18 cellular contexts compared by ENCODE assay signal in the genomic region with DNA sequence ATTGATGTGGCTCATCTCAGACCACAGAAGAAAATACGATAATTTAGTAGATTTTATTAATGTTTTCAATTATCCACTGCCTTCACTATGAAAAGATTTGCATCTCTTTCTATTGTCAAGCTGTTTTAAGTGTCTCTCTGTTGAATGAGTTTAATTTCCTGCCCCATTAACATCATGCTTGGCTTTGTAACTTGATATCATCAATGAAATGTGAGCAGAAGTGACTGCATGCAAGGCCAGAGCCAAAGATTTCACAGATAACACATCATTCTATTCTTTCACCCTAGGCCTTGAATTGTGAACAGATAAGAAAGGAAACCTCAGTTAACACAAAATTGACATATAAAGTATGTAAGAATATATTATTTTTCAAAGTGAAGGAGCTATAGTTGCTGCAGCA.
DNase-seq lines count a peak whose midpoint lies in the region; ATAC-seq and TF ChIP-seq lines count a peak whose summit lies in the region.
"Had no signal": no experiment of that assay in that cellular context is flagged by ENCODE, and none has a peak within 500 bp of the region (broad histone marks: within the 10 kb centered on the region; RNA-seq: fewer than 3 reads in every experiment).

No MANE protein-coding gene starts in this region.

- H3K9me3 ChIP-seq in endodermal cell (ENCODE audit: control insufficient read depth, low read length) (peaks cover 10% of the 10 kb centered on the region), left ventricle myocardium inferior (replicated peaks) (no peaks in the 10 kb centered on the region)
- H3K9me3 ChIP-seq: BLaER1 treated with 17β-estradiol and CSF1 and Interleukin-3, amounts not matched to agents 10 nM and 100 nM; neutrophil had no signal

- H3K27me3 ChIP-seq in endodermal cell (ENCODE audit: control insufficient read depth, insufficient read depth, low read length, poor library complexity, severe bottlenecking) = no peaks in the 10 kb centered on the region
- no peaks in the 10 kb centered on the region for H3K27me3 ChIP-seq in left ventricle myocardium inferior (ENCODE audit: low read depth)
- H3K27me3 ChIP-seq: BLaER1 treated with 17β-estradiol and CSF1 and Interleukin-3, amounts not matched to agents 10 nM and 100 nM; foreskin keratinocyte; neutrophil; transverse colon had no signal

- H3K36me3 ChIP-seq in endodermal cell (ENCODE audit: control insufficient read depth, insufficient read depth, low read length) (no peaks in the 10 kb centered on the region), left ventricle myocardium inferior (no peaks in the 10 kb centered on the region)
- H3K36me3 ChIP-seq: BLaER1 treated with 17β-estradiol and CSF1 and Interleukin-3, amounts not matched to agents 10 nM and 100 nM; neutrophil; transverse colon had no signal

- peaks cover 8% of the 10 kb centered on the region for H3K4me1 Mint-ChIP-seq in endodermal cell

- DNase-seq in HCEC 1CT = peak; percentile 48
- peak; percentile 14 for DNase-seq in NCI-H1417 treated with DMSO at 0.1 percent for 48 hours (lab: John Stamatoyannopoulos, UW)
- peak; percentile 89 for DNase-seq in NCI-H748 treated with DMSO at 0.1 percent for 48 hours (lab: John Stamatoyannopoulos, UW)
- DNase-seq in endodermal cell = no peak
- no peak for DNase-seq in SW480 (ENCODE audit: low spot score)
- DNase-seq in left ventricle myocardium inferior = no peak
- no peak for DNase-seq in occipital lobe (lab: John Stamatoyannopoulos, UW)
- DNase-seq: activated CD4-positive, alpha-beta T cell treated with anti-CD3 and anti-CD28 coated beads for 1 hour; activated CD8-positive, alpha-beta memory T cell treated with anti-CD3 and anti-CD28 coated beads, Interleukin-2, amount 50 U/mL, for 48 hours; activated naive CD4-positive, alpha-beta T cell treated with anti-CD3 and anti-CD28 coated beads, Interleukin-2, amount 50 U/mL, for 16 hours; effector memory CD8-positive, alpha-beta T cell; foreskin keratinocyte; transverse colon had no signal

- H3K4me1 ChIP-seq in endodermal cell (ENCODE audit: control insufficient read depth, insufficient read depth, low read length) = no peaks in the 10 kb centered on the region
- H3K4me1 ChIP-seq in left ventricle myocardium inferior = no peaks in the 10 kb centered on the region
- H3K4me1 ChIP-seq: foreskin keratinocyte, transverse colon had no signal

- H3K9me3 Mint-ChIP-seq in endodermal cell = no peaks in the 10 kb centered on the region
- H3K9me3 Mint-ChIP-seq: stimulated activated memory B cell treated with anti-CD40 and anti-IgM and Interleukin-4, amounts not matched to agents 10 μg/mL and 1 μg/mL and 100 μg/mL, for 72 hours had no signal

- H3K27ac Mint-ChIP-seq in endodermal cell = no peak overlapping the region
- H3K27ac Mint-ChIP-seq: effector memory CD8-positive, alpha-beta T cell; stimulated activated memory B cell treated with anti-CD40 and anti-IgM and Interleukin-4, amounts not matched to agents 10 μg/mL and 1 μg/mL and 100 μg/mL, for 72 hours had no signal

- TF ChIP-seq CTCF in endodermal cell (conservative IDR thresholded peaks at IDR 0.05) (no peak), left ventricle myocardium inferior (IDR thresholded peaks at IDR 0.05; ENCODE audit: borderline replicate concordance) (no peak)

- H3K36me3 Mint-ChIP-seq in endodermal cell (ENCODE audit: low read depth) = no peaks in the 10 kb centered on the region
- H3K36me3 Mint-ChIP-seq: stimulated activated memory B cell treated with anti-CD40 and anti-IgM and Interleukin-4, amounts not matched to agents 10 μg/mL and 1 μg/mL and 100 μg/mL, for 72 hours had no signal

- ATAC-seq in GM18502 (IDR thresholded peaks at IDR 0.05; ENCODE audit: poor library complexity, unreplicated experiment) = no peak
- ATAC-seq: effector memory CD8-positive, alpha-beta T cell; foreskin keratinocyte; GM12878; stimulated activated memory B cell treated with anti-CD40 and anti-IgM and Interleukin-4, amounts not matched to agents 10 μg/mL and 1 μg/mL and 100 μg/mL, for 72 hours had no signal

- H3K4me3 Mint-ChIP-seq in endodermal cell = no peak overlapping the region
- H3K4me3 Mint-ChIP-seq: effector memory CD8-positive, alpha-beta T cell; stimulated activated memory B cell treated with anti-CD40 and anti-IgM and Interleukin-4, amounts not matched to agents 10 μg/mL and 1 μg/mL and 100 μg/mL, for 72 hours had no signal

- 100% methylated on average over 1 of the region's 1 CpG; no CpG with 5 or more reads in 1 of the 2 experiments for WGBS in endodermal cell (ENCODE audit: insufficient coverage in 1 of 2, insufficient read length in 1 of 2), 2 experiments

- H3K27ac ChIP-seq in endodermal cell (ENCODE audit: low read depth, low read length) (no peak overlapping the region), left ventricle myocardium inferior (replicated peaks) (no peak overlapping the region)
- H3K27ac ChIP-seq: BLaER1 treated with 17β-estradiol and CSF1 and Interleukin-3, amounts not matched to agents 10 nM and 100 nM; foreskin keratinocyte; neutrophil; transverse colon had no signal

- no peak overlapping the region for H3K9ac ChIP-seq in endodermal cell (ENCODE audit: extremely low read depth, low read length, poor library complexity, severe bottlenecking)
- H3K9ac ChIP-seq: BLaER1 treated with 17β-estradiol and CSF1 and Interleukin-3, amounts not matched to agents 10 nM and 100 nM had no signal

- intact Hi-C loops in left ventricle myocardium inferior (cut with micrococcal nuclease) = no loop called here

- H3K4me3 ChIP-seq in endodermal cell (ENCODE audit: low read length) (peak overlapping the region; percentile 38), left ventricle myocardium inferior (no peak overlapping the region)
- H3K4me3 ChIP-seq: BLaER1 treated with 17β-estradiol and CSF1 and Interleukin-3, amounts not matched to agents 10 nM and 100 nM; GM12878; transverse colon had no signal

- no peaks in the 10 kb centered on the region for H3K27me3 Mint-ChIP-seq in endodermal cell (ENCODE audit: insufficient read depth)
- H3K27me3 Mint-ChIP-seq: effector memory CD8-positive, alpha-beta T cell; stimulated activated memory B cell treated with anti-CD40 and anti-IgM and Interleukin-4, amounts not matched to agents 10 μg/mL and 1 μg/mL and 100 μg/mL, for 72 hours had no signal

Comparison
In these comparisons a context has a peak if more than half of its experiments do, and no peak if none do; other contexts are left out.
1. DNase-seq: peak in HCEC 1CT (single experiment), NCI-H1417 treated with DMSO at 0.1 percent for 48 hours (single experiment) and NCI-H748 treated with DMSO at 0.1 percent for 48 hours (single experiment); none in endodermal cell (single experiment), SW480 (single experiment), left ventricle myocardium inferior (single experiment) and occipital lobe (single experiment).